13 cellular contexts compared by ENCODE assay signal in genomic region chr10:117363027-117363426, GRCh38. TPM values are rescaled to one million over a fixed set of nuclear protein-coding genes. Genes with fewer than 3 reads are reported as not detected.
DNase-seq lines count a peak whose midpoint lies in the region; ATAC-seq and TF ChIP-seq lines count a peak whose summit lies in the region.
"Had no signal": no experiment of that assay in that cellular context is flagged by ENCODE, and none has a peak within 500 bp of the region (broad histone marks: within the 10 kb centered on the region; RNA-seq: fewer than 3 reads in every experiment).

No MANE protein-coding gene starts in this region.

- ATAC-seq in GM21367 (IDR thresholded peaks at IDR 0.05; ENCODE audit: unreplicated experiment) (peak; percentile 46), HG03432 (IDR thresholded peaks at IDR 0.05; ENCODE audit: unreplicated experiment) (peak; percentile 47)
- peak; percentile 56 for ATAC-seq in effector memory CD8-positive, alpha-beta T cell (replicated peaks)
- ATAC-seq: stimulated activated naive B cell treated with anti-CD40 and anti-IgM and Interleukin-4, amounts not matched to agents 10 μg/mL and 1 μg/mL and 100 μg/mL, for 72 hours had no signal

- no peak overlapping the region for H3K27ac ChIP-seq in vagina

- intact Hi-C loops in vagina (cut with DNase I), result no loop called here

- peaks cover 59% of the 10 kb centered on the region for H3K4me1 ChIP-seq in vagina

- H3K4me3 ChIP-seq in vagina, result no peak overlapping the region

- no peak overlapping the region for H3K27ac Mint-ChIP-seq in effector memory CD8-positive, alpha-beta T cell
- H3K27ac Mint-ChIP-seq in activated T-cell treated with anti-CD3 and anti-CD28 coated beads, Interleukin-2, amount 50 U/mL, for 24 hours, result no peak overlapping the region
- H3K27ac Mint-ChIP-seq: progenitor cell of endocrine pancreas; stimulated activated naive B cell treated with anti-CD40 and anti-IgM and Interleukin-4, amounts not matched to agents 10 μg/mL and 1 μg/mL and 100 μg/mL, for 72 hours had no signal

- no peaks in the 10 kb centered on the region for H3K9me3 Mint-ChIP-seq in effector memory CD8-positive, alpha-beta T cell
- no peaks in the 10 kb centered on the region for H3K9me3 Mint-ChIP-seq in activated T-cell treated with anti-CD3 and anti-CD28 coated beads, Interleukin-2, amount 50 U/mL, for 24 hours
- H3K9me3 Mint-ChIP-seq: CD8-positive, alpha-beta memory T cell; stimulated activated naive B cell treated with anti-CD40 and anti-IgM and Interleukin-4, amounts not matched to agents 10 μg/mL and 1 μg/mL and 100 μg/mL, for 72 hours had no signal

- no peak overlapping the region for H3K4me3 Mint-ChIP-seq in effector memory CD8-positive, alpha-beta T cell
- H3K4me3 Mint-ChIP-seq in activated T-cell treated with anti-CD3 and anti-CD28 coated beads, Interleukin-2, amount 50 U/mL, for 24 hours, result no peak overlapping the region
- H3K4me3 Mint-ChIP-seq: stimulated activated naive B cell treated with anti-CD40 and anti-IgM and Interleukin-4, amounts not matched to agents 10 μg/mL and 1 μg/mL and 100 μg/mL, for 72 hours had no signal

- H3K36me3 ChIP-seq in vagina, result no peaks in the 10 kb centered on the region

- H3K27me3 Mint-ChIP-seq in effector memory CD8-positive, alpha-beta T cell, result no peaks in the 10 kb centered on the region
- H3K27me3 Mint-ChIP-seq in activated T-cell treated with anti-CD3 and anti-CD28 coated beads, Interleukin-2, amount 50 U/mL, for 24 hours, result no peaks in the 10 kb centered on the region
- H3K27me3 Mint-ChIP-seq: CD8-positive, alpha-beta memory T cell; progenitor cell of endocrine pancreas; stimulated activated naive B cell treated with anti-CD40 and anti-IgM and Interleukin-4, amounts not matched to agents 10 μg/mL and 1 μg/mL and 100 μg/mL, for 72 hours had no signal

- no peaks in the 10 kb centered on the region for H3K9me3 ChIP-seq in vagina

- TF ChIP-seq CTCF in vagina (IDR thresholded peaks at IDR 0.05), result no peak

- no peaks in the 10 kb centered on the region for H3K27me3 ChIP-seq in vagina

- DNase-seq in ACHN, result peak; percentile 78
- no peak for DNase-seq in effector memory CD8-positive, alpha-beta T cell
- DNase-seq in NCI-H2227 (lab: John Stamatoyannopoulos, UW; ENCODE audit: unreplicated experiment), result no peak
- DNase-seq in vagina (ENCODE audit: extremely low spot score in 2 of 2), result no peak
- DNase-seq in activated T-cell treated with anti-CD3 and anti-CD28 coated beads, Interleukin-2, amount 50 U/mL, for 24 hours, result no peak
- DNase-seq in anterior cingulate cortex (lab: John Stamatoyannopoulos, UW), result no peak
- DNase-seq: CD8-positive, alpha-beta memory T cell; MV-4-11; stimulated activated naive B cell treated with anti-CD40 and anti-IgM and Interleukin-4, amounts not matched to agents 10 μg/mL and 1 μg/mL and 100 μg/mL, for 72 hours; T-helper 2 cell had no signal

- H3K4me1 Mint-ChIP-seq in effector memory CD8-positive, alpha-beta T cell (ENCODE audit: low read depth in 2 of 2), result peaks cover 40 to 59% of the 10 kb centered on the region in 2 donors
- H3K4me1 Mint-ChIP-seq in activated T-cell treated with anti-CD3 and anti-CD28 coated beads, Interleukin-2, amount 50 U/mL, for 24 hours (ENCODE audit: low read depth), result peaks cover 77% of the 10 kb centered on the region

- no peak for TF ChIP-seq POLR2A in vagina (IDR thresholded peaks at IDR 0.05)

- in situ Hi-C loops in ACHN (cut with HindIII; ENCODE audit: low pct_ligation_motif_present, low pct_unique_long_range_greater_than_20kb, low sequenced_read_pairs), result no loop called here

- no peaks in the 10 kb centered on the region for H3K36me3 Mint-ChIP-seq in effector memory CD8-positive, alpha-beta T cell (ENCODE audit: insufficient read depth)
- H3K36me3 Mint-ChIP-seq in activated T-cell treated with anti-CD3 and anti-CD28 coated beads, Interleukin-2, amount 50 U/mL, for 24 hours (ENCODE audit: low read depth), result peaks cover 5% of the 10 kb centered on the region
- H3K36me3 Mint-ChIP-seq: stimulated activated naive B cell treated with anti-CD40 and anti-IgM and Interleukin-4, amounts not matched to agents 10 μg/mL and 1 μg/mL and 100 μg/mL, for 72 hours had no signal

RNA-seq across cellular contexts. Expression of gene PDZD8, which starts 12.2 kb away (rescaled TPM):
- 27.0 TPM for total RNA-seq in vagina
